In genomic region chr19:10625003-10625761, GRCh38 we compare ENCODE assay signal across 8 cellular contexts. TPM values are rescaled to one million over a fixed set of nuclear protein-coding genes. Genes with fewer than 3 reads are reported as not detected.
A peak's percentile ranks its signal among the peaks of the same experiment; 100 is the strongest.
DNase-seq lines count a peak whose midpoint lies in the region; ATAC-seq and TF ChIP-seq lines count a peak whose summit lies in the region.

TSS of gene SLC44A2 (plus strand) at chr19:10625553. CDS start at chr19:10625634, 81 bp downstream.

- H3K27me3 ChIP-seq in AG04450 (ENCODE audit: control insufficient read depth, insufficient read depth, low read length) (no peaks in the 10 kb centered on the region), vagina (no peaks in the 10 kb centered on the region)

- no peak within 1 kb of the TSS for H3K27ac ChIP-seq in AG04450 (ENCODE audit: low read depth, low read length)
- H3K27ac ChIP-seq in vagina = peak within 1 kb of the TSS; percentile 95

- H3K9me3 Mint-ChIP-seq in WTC11 = no peaks in the 10 kb centered on the region

- peaks cover 18% of the 10 kb centered on the region for H3K4me1 Mint-ChIP-seq in WTC11

- no peak for TF ChIP-seq POLR2A in vagina (IDR thresholded peaks at IDR 0.05)

- intact Hi-C loops in vagina (cut with DNase I) = no loop called here

- no peaks in the 10 kb centered on the region for H3K27me3 Mint-ChIP-seq in WTC11 (ENCODE audit: low read depth)

- peaks cover 0 to 15% of the 10 kb centered on the region in 2 donors for H3K36me3 ChIP-seq in vagina

- H3K4me3 Mint-ChIP-seq in WTC11 = peak within 1 kb of the TSS; percentile 86

- POLR2A ChIA-PET in AG04450 (lab: Yijun Ruan, JAX) (no interaction called here), HEK293T (lab: Yijun Ruan, JAX) (interaction anchor here (0.6 to 1.0 kb wide), 2 partner anchors 9 to 11 kb away, joined by 3 read pairs; no protein-coding TSS in a partner anchor), WTC11 (lab: Charles Lee) (interaction anchor here (0.5 to 0.9 kb wide), 3 partner anchors 19 to 82 kb away, joined by 3 to 6 read pairs (median 4); no protein-coding TSS in a partner anchor), GM10248 (lab: Yijun Ruan, JAX) (no interaction called here)

- CTCF ChIA-PET in AG04450 (lab: Charles Lee) (interaction anchor here (2.5 kb wide), 1 partner anchor 19 kb away, joined by 7 read pairs; no protein-coding TSS in a partner anchor), HEK293T (lab: Yijun Ruan, JAX) (interaction anchor here (1.8 kb wide), 1 partner anchor 19 kb away, joined by 5 read pairs; no protein-coding TSS in a partner anchor), WTC11 (lab: Charles Lee) (interaction anchor here (0.9 to 3.6 kb wide), 7 partner anchors 18 to 236 kb away, joined by 4 to 36 read pairs (median 5); no protein-coding TSS in a partner anchor), GM10248 (lab: Yijun Ruan, JAX) (interaction anchor here (1.8 kb wide), 1 partner anchor 9 kb away, joined by 4 read pairs; no protein-coding TSS in a partner anchor)

- no peak for TF ChIP-seq CTCF in AG04450 (IDR thresholded peaks at IDR 0.05; ENCODE audit: low read depth, low read length)
- no peak for TF ChIP-seq CTCF in WTC11 (IDR thresholded peaks at IDR 0.05)
- no peak for TF ChIP-seq CTCF in fibroblast of the aortic adventitia (IDR thresholded peaks at IDR 0.05; ENCODE audit: insufficient read depth, low read length)
- no peak for TF ChIP-seq CTCF in vagina (IDR thresholded peaks at IDR 0.05)
- TF ChIP-seq CTCF in GM10248 (IDR thresholded peaks at IDR 0.05; ENCODE audit: control extremely low read depth, extremely low read depth, low read depth, missing control alignments) = no peak

- no peak for DNase-seq in AG04450 (ENCODE audit: low read depth, low spot score)
- DNase-seq in HEK293T (ENCODE audit: extremely low spot score) = no peak
- DNase-seq in WTC11 (ENCODE audit: low spot score) = peak; percentile 91
- peak; percentile 51 for DNase-seq in fibroblast of the aortic adventitia (ENCODE audit: low read depth)
- DNase-seq in myocyte (ENCODE audit: low read depth) = peak; percentile 94
- DNase-seq in vagina (ENCODE audit: extremely low spot score in 2 of 2) = no peak
- DNase-seq in GM10248 (ENCODE audit: extremely low spot score) = no peak

- peak within 1 kb of the TSS; percentile 62 for H3K4me3 ChIP-seq in AG04450 (ENCODE audit: low read depth, low read length)
- H3K4me3 ChIP-seq in fibroblast of the aortic adventitia (ENCODE audit: low read depth, low read length) = peak within 1 kb of the TSS; percentile 71
- peak within 1 kb of the TSS; percentile 73 to 76 for H3K4me3 ChIP-seq in vagina

- H3K9me3 ChIP-seq in AG04450 (ENCODE audit: control insufficient read depth, insufficient read depth, low read length) = no peaks in the 10 kb centered on the region
- H3K9me3 ChIP-seq in vagina = no peaks in the 10 kb centered on the region

- ATAC-seq in WTC11 (peak; percentile 97), GM21737 (IDR thresholded peaks at IDR 0.05; ENCODE audit: unreplicated experiment) (no peak)

- H3K4me1 ChIP-seq in vagina = peaks cover 30% of the 10 kb centered on the region

- H3K27ac Mint-ChIP-seq in WTC11 = peak within 1 kb of the TSS; percentile 95

- H3K36me3 Mint-ChIP-seq in WTC11 = peaks cover 13% of the 10 kb centered on the region

TF ChIP-seq in HEK293T, 16 proteins besides CTCF, POLR2A, EP300 and RAD21:
- peak; percentile 34; the same call in 1 of the 2 replicates for TF ChIP-seq PKNOX1 (IDR thresholded peaks at IDR 0.05)
- TF ChIP-seq FOXK2 (IDR thresholded peaks at IDR 0.05) = no peak

TF ChIP-seq in WTC11, 78 proteins besides CTCF, POLR2A, EP300 and RAD21 (continues in another document):
- TF ChIP-seq, protein P1, sequence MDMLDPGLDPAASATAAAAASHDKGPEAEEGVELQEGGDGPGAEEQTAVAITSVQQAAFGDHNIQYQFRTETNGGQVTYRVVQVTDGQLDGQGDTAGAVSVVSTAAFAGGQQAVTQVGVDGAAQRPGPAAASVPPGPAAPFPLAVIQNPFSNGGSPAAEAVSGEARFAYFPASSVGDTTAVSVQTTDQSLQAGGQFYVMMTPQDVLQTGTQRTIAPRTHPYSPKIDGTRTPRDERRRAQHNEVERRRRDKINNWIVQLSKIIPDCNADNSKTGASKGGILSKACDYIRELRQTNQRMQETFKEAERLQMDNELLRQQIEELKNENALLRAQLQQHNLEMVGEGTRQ (CRISPR knock-in tag; IDR thresholded peaks at IDR 0.05) = peak; percentile 40; the same call in 1 of the 2 replicates
- TF ChIP-seq ZNF396 (CRISPR knock-in tag; IDR thresholded peaks at IDR 0.05; ENCODE audit: borderline replicate concordance) (no peak), TEAD1 (CRISPR knock-in tag; IDR thresholded peaks at IDR 0.05) (peak; percentile 88), HMGA2 (CRISPR knock-in tag; IDR thresholded peaks at IDR 0.05) (no peak), ZNF232 (CRISPR knock-in tag; IDR thresholded peaks at IDR 0.05) (peak; percentile 62; the same call in 1 of the 2 replicates), IRF1 (CRISPR knock-in tag; IDR thresholded peaks at IDR 0.05) (no peak), JAZF1 (CRISPR knock-in tag; IDR thresholded peaks at IDR 0.05) (no peak), ARID4B (CRISPR knock-in tag; IDR thresholded peaks at IDR 0.05; ENCODE audit: borderline replicate concordance) (peak; percentile 95), NFYB (CRISPR knock-in tag; conservative IDR thresholded peaks at IDR 0.05; ENCODE audit: low read depth) (no peak), FOXP1 (CRISPR knock-in tag; IDR thresholded peaks at IDR 0.05; ENCODE audit: borderline replicate concordance) (peak; percentile 94), RELA (CRISPR knock-in tag; IDR thresholded peaks at IDR 0.05; ENCODE audit: borderline replicate concordance) (no peak), ZMAT4 (CRISPR knock-in tag; IDR thresholded peaks at IDR 0.05) (peak; percentile 55; the same call in 1 of the 2 replicates), CREM (CRISPR knock-in tag; IDR thresholded peaks at IDR 0.05) (peak; percentile 21; the same call in 1 of the 2 replicates)
- TF ChIP-seq, protein P2, sequence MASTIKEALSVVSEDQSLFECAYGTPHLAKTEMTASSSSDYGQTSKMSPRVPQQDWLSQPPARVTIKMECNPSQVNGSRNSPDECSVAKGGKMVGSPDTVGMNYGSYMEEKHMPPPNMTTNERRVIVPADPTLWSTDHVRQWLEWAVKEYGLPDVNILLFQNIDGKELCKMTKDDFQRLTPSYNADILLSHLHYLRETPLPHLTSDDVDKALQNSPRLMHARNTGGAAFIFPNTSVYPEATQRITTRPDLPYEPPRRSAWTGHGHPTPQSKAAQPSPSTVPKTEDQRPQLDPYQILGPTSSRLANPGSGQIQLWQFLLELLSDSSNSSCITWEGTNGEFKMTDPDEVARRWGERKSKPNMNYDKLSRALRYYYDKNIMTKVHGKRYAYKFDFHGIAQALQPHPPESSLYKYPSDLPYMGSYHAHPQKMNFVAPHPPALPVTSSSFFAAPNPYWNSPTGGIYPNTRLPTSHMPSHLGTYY (CRISPR knock-in tag; IDR thresholded peaks at IDR 0.05) = no peak
- TF ChIP-seq, protein P3, sequence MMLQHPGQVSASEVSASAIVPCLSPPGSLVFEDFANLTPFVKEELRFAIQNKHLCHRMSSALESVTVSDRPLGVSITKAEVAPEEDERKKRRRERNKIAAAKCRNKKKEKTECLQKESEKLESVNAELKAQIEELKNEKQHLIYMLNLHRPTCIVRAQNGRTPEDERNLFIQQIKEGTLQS (CRISPR knock-in tag; conservative IDR thresholded peaks at IDR 0.05) = no peak

RNA-seq across cellular contexts. Expression of gene SLC44A2, which starts in this region (rescaled TPM):
- 80.5 and 81.4 TPM in 2 replicates for polyA plus RNA-seq in AG04450 (2011; rRNA removed)
- 90.4 and 99.0 TPM in 2 replicates for polyA minus RNA-seq in AG04450 (2011; rRNA and poly(A)+ RNA removed)
- total RNA-seq in WTC11 (2021) (102 to 111 TPM (median 109 TPM) in 3 replicates), fibroblast of the aortic adventitia (ENCODE audit: low replicate concordance) (48.2 and 71.2 TPM in 2 replicates), myocyte (81.9 and 100 TPM in 2 replicates), vagina (89.4 TPM)
- 231 TPM for polyA plus RNA-seq in myocyte (2012)

Comparison
In these comparisons a context has a peak if more than half of its experiments do, and no peak if none do; other contexts are left out.
1. DNase-seq: peak in WTC11 (single experiment), fibroblast of the aortic adventitia (single experiment) and myocyte (single experiment); none in AG04450 (single experiment), HEK293T (single experiment), vagina (0 of 2) and GM10248 (single experiment).
2. POLR2A ChIA-PET loops: an anchor here in HEK293T (0.6 to 1.0 kb wide) and WTC11 (0.5 to 0.9 kb wide); none called in AG04450 and GM10248.
3. Peak in every context shown above with its lines, with median percentiles within 50 percentile points of each other: H3K4me3 ChIP-seq.